ENCODE assay signal across 8 cellular contexts in genomic region chr4:1011022-1011694, GRCh38. TPM values are rescaled to one million over a fixed set of nuclear protein-coding genes. Genes with fewer than 3 reads are reported as not detected.
DNase-seq lines count a peak whose midpoint lies in the region; ATAC-seq and TF ChIP-seq lines count a peak whose summit lies in the region.

Gene FGFRL1 (plus strand): TSS chr4:1011626. CDS start chr4:1012486, 860 bp downstream.

- H3K9me3 Mint-ChIP-seq in activated T-helper 2 cell treated with anti-CD3 and anti-CD28 coated beads, Interferon-gamma antibody, Interleukin-2, Interleukin-4, amounts not matched to agents 10 μg/mL and 5 μg/mL and 100 μg/mL, durations not matched to agents 14 hours and 24 hours and 36 hours: peaks cover 4% of the 10 kb centered on the region
- H3K9me3 Mint-ChIP-seq in nephron: peaks cover 6% of the 10 kb centered on the region
- H3K9me3 Mint-ChIP-seq in stimulated activated naive B cell treated with anti-CD40 and anti-IgM and Interleukin-4, amounts not matched to agents 10 μg/mL and 1 μg/mL and 100 μg/mL, for 72 hours: peaks cover 0 to 3% of the 10 kb centered on the region in 2 donors

- H3K4me3 ChIP-seq in GM12875 (ENCODE audit: low read depth, low read length): peak within 1 kb of the TSS; percentile 6

- TF ChIP-seq CTCF in GM12875 (IDR thresholded peaks at IDR 0.05; ENCODE audit: borderline replicate concordance, insufficient read depth, low read depth, low read length): no peak
- no peak for TF ChIP-seq CTCF in nephron (IDR thresholded peaks at IDR 0.05; ENCODE audit: unreplicated experiment in 3 of 3)

- H3K4me1 Mint-ChIP-seq in activated T-helper 2 cell treated with anti-CD3 and anti-CD28 coated beads, Interferon-gamma antibody, Interleukin-2, Interleukin-4, amounts not matched to agents 10 μg/mL and 5 μg/mL and 100 μg/mL, durations not matched to agents 14 hours and 24 hours and 36 hours (ENCODE audit: low read depth): peaks cover 9% of the 10 kb centered on the region
- H3K4me1 Mint-ChIP-seq in nephron: peaks cover 18% of the 10 kb centered on the region
- peaks cover 14 to 30% of the 10 kb centered on the region in 2 donors for H3K4me1 Mint-ChIP-seq in stimulated activated naive B cell treated with anti-CD40 and anti-IgM and Interleukin-4, amounts not matched to agents 10 μg/mL and 1 μg/mL and 100 μg/mL, for 72 hours

- intact Hi-C loops in activated T-helper 2 cell treated with anti-CD3 and anti-CD28 coated beads, Interferon-gamma antibody, Interleukin-2, Interleukin-4, amounts not matched to agents 10 μg/mL and 5 μg/mL and 100 μg/mL, durations not matched to agents 14 hours and 24 hours and 36 hours (cut with micrococcal nuclease): loop anchor here (1.0 to 5.0 kb wide), 3 partner anchors 38 to 79 kb away; partner anchors contain the start of genes DGKQ, GAK and TMEM175

- peak; percentile 89 for DNase-seq in RKO (ENCODE audit: low spot score)
- peak; percentile 89 for DNase-seq in activated T-helper 2 cell treated with anti-CD3 and anti-CD28 coated beads, Interferon-gamma antibody, Interleukin-2, Interleukin-4, amounts not matched to agents 10 μg/mL and 5 μg/mL and 100 μg/mL, durations not matched to agents 14 hours and 24 hours and 36 hours (ENCODE audit: low spot score)
- peak; percentile 72 for DNase-seq in fibroblast of peridontal ligament (ENCODE audit: extremely low read depth)
- DNase-seq in stimulated activated naive B cell treated with anti-CD40 and anti-IgM and Interleukin-4, amounts not matched to agents 10 μg/mL and 1 μg/mL and 100 μg/mL, for 72 hours: peak; percentile 74

- no peaks in the 10 kb centered on the region for H3K36me3 Mint-ChIP-seq in activated T-helper 2 cell treated with anti-CD3 and anti-CD28 coated beads, Interferon-gamma antibody, Interleukin-2, Interleukin-4, amounts not matched to agents 10 μg/mL and 5 μg/mL and 100 μg/mL, durations not matched to agents 14 hours and 24 hours and 36 hours (ENCODE audit: low read depth)
- peaks cover 5% of the 10 kb centered on the region for H3K36me3 Mint-ChIP-seq in nephron (ENCODE audit: low read depth)
- H3K36me3 Mint-ChIP-seq in stimulated activated naive B cell treated with anti-CD40 and anti-IgM and Interleukin-4, amounts not matched to agents 10 μg/mL and 1 μg/mL and 100 μg/mL, for 72 hours: peaks cover 4 to 7% of the 10 kb centered on the region in 2 donors

- peaks cover 25% of the 10 kb centered on the region for H3K27me3 Mint-ChIP-seq in activated T-helper 2 cell treated with anti-CD3 and anti-CD28 coated beads, Interferon-gamma antibody, Interleukin-2, Interleukin-4, amounts not matched to agents 10 μg/mL and 5 μg/mL and 100 μg/mL, durations not matched to agents 14 hours and 24 hours and 36 hours (ENCODE audit: low read depth)
- H3K27me3 Mint-ChIP-seq in nephron (ENCODE audit: low read depth): peaks cover 37% of the 10 kb centered on the region
- peaks cover 29 to 31% of the 10 kb centered on the region in 2 donors for H3K27me3 Mint-ChIP-seq in stimulated activated naive B cell treated with anti-CD40 and anti-IgM and Interleukin-4, amounts not matched to agents 10 μg/mL and 1 μg/mL and 100 μg/mL, for 72 hours

- ATAC-seq in HG03103 (IDR thresholded peaks at IDR 0.05; ENCODE audit: low read depth, unreplicated experiment): peak; percentile 46
- ATAC-seq in stimulated activated naive B cell treated with anti-CD40 and anti-IgM and Interleukin-4, amounts not matched to agents 10 μg/mL and 1 μg/mL and 100 μg/mL, for 72 hours (replicated peaks): peak; percentile 59 to 68
- ATAC-seq in HG03025 (IDR thresholded peaks at IDR 0.05; ENCODE audit: low FRiP score, unreplicated experiment): no peak

- H3K4me3 Mint-ChIP-seq in activated T-helper 2 cell treated with anti-CD3 and anti-CD28 coated beads, Interferon-gamma antibody, Interleukin-2, Interleukin-4, amounts not matched to agents 10 μg/mL and 5 μg/mL and 100 μg/mL, durations not matched to agents 14 hours and 24 hours and 36 hours (ENCODE audit: low read depth): peak within 1 kb of the TSS; percentile 82
- H3K4me3 Mint-ChIP-seq in nephron: peak within 1 kb of the TSS; percentile 84 to 87 (median 85)
- H3K4me3 Mint-ChIP-seq in stimulated activated naive B cell treated with anti-CD40 and anti-IgM and Interleukin-4, amounts not matched to agents 10 μg/mL and 1 μg/mL and 100 μg/mL, for 72 hours: peak within 1 kb of the TSS; percentile 87 to 88

- peak within 1 kb of the TSS; percentile 89 for H3K27ac Mint-ChIP-seq in activated T-helper 2 cell treated with anti-CD3 and anti-CD28 coated beads, Interferon-gamma antibody, Interleukin-2, Interleukin-4, amounts not matched to agents 10 μg/mL and 5 μg/mL and 100 μg/mL, durations not matched to agents 14 hours and 24 hours and 36 hours
- peak within 1 kb of the TSS in 1 of 3 experiments; percentile 25 for H3K27ac Mint-ChIP-seq in nephron
- H3K27ac Mint-ChIP-seq in stimulated activated naive B cell treated with anti-CD40 and anti-IgM and Interleukin-4, amounts not matched to agents 10 μg/mL and 1 μg/mL and 100 μg/mL, for 72 hours: peak within 1 kb of the TSS; percentile 81

RNA-seq across cellular contexts. Expression of gene FGFRL1, which starts in this region (rescaled TPM):
- total RNA-seq in activated T-helper 2 cell treated with anti-CD3 and anti-CD28 coated beads, Interferon-gamma antibody, Interleukin-2, Interleukin-4, amounts not matched to agents 10 μg/mL and 5 μg/mL and 100 μg/mL, durations not matched to agents 14 hours and 24 hours and 36 hours: 17.5 TPM in 2 replicates
